In genomic region chr1:52576074-52576473, GRCh38 we compare ENCODE assay signal across 22 cellular contexts. TPM values are rescaled to one million over a fixed set of nuclear protein-coding genes. Genes with fewer than 3 reads are reported as not detected.
DNase-seq lines count a peak whose midpoint lies in the region; ATAC-seq and TF ChIP-seq lines count a peak whose summit lies in the region.
"Had no signal": no experiment of that assay in that cellular context is flagged by ENCODE, and none has a peak within 500 bp of the region (broad histone marks: within the 10 kb centered on the region; RNA-seq: fewer than 3 reads in every experiment).

No MANE protein-coding gene starts in this region.

- H3K4me2 ChIP-seq in mammary epithelial cell (ENCODE audit: insufficient read depth, low read depth, low read length) = no peak overlapping the region
- H3K4me2 ChIP-seq: A549; BLaER1 treated with 17β-estradiol and CSF1 and Interleukin-3, amounts not matched to agents 10 nM and 100 nM; GM23338 had no signal

- ATAC-seq in T-helper 17 cell = no peak
- ATAC-seq: A549, GM23338 had no signal

- H3K4me1 ChIP-seq in mammary epithelial cell (ENCODE audit: insufficient read depth, low read length) = peaks cover 16% of the 10 kb centered on the region
- H3K4me1 ChIP-seq: BE2C, HAP-1 had no signal

- H2AFZ ChIP-seq in mammary epithelial cell (ENCODE audit: low read depth, low read length) = no peak overlapping the region
- H2AFZ ChIP-seq: GM23338 had no signal

- no peak for TF ChIP-seq CTCF in MCF 10A (IDR thresholded peaks at IDR 0.05; ENCODE audit: unreplicated experiment)
- TF ChIP-seq CTCF in mammary epithelial cell (conservative IDR thresholded peaks at IDR 0.05 in 1 of 2, IDR thresholded peaks at IDR 0.05 in 1 of 2; ENCODE audit: extremely low read depth in 1 of 2, insufficient read depth in 1 of 2, low read depth in 1 of 2, low read length in 2 of 2) = no peak
- TF ChIP-seq CTCF in nephron progenitor cell (IDR thresholded peaks at IDR 0.05) = no peak

- DNase-seq in MCF 10A (ENCODE audit: unreplicated experiment) (no peak), mammary epithelial cell (no peak), T-helper 17 cell (no peak), nephron progenitor cell (no peak), nucleus accumbens (lab: John Stamatoyannopoulos, UW) (no peak), GOT3 (lab: John Stamatoyannopoulos, UW) (no peak)
- DNase-seq: 8988T; ACHN; AML-193; BE2C; Calu3; CD4-positive, alpha-beta T cell; COR-L47; DMS53; DMS79 treated with DMSO at 0.1 percent for 48 hours; GF-D8 had no signal

- no peak overlapping the region for H3K9ac ChIP-seq in mammary epithelial cell (ENCODE audit: insufficient read depth, low read length)
- H3K9ac ChIP-seq: BLaER1 treated with 17β-estradiol and CSF1 and Interleukin-3, amounts not matched to agents 10 nM and 100 nM had no signal

- dilution Hi-C loops in mammary epithelial cell (cut with HindIII; ENCODE audit: low sequenced_read_pairs) = no loop called here

- H3K9me3 Mint-ChIP-seq in MCF 10A (ENCODE audit: unreplicated experiment) (peaks cover 8% of the 10 kb centered on the region), nephron progenitor cell (no peaks in the 10 kb centered on the region)
- H3K9me3 Mint-ChIP-seq: CD4-positive, alpha-beta T cell; GM23338 had no signal

- intact Hi-C loops in MCF 10A (cut with micrococcal nuclease) (no loop called here), mammary epithelial cell (cut with micrococcal nuclease) (no loop called here)

- no peaks in the 10 kb centered on the region for H4K20me1 ChIP-seq in mammary epithelial cell (ENCODE audit: insufficient read depth, low read length)
- H4K20me1 ChIP-seq: BLaER1 treated with 17β-estradiol and CSF1 and Interleukin-3, amounts not matched to agents 10 nM and 100 nM had no signal

- in situ Hi-C loops in mammary epithelial cell (cut with MboI; ENCODE audit: low sequenced_read_pairs in 2 of 2) = no loop called here

- H3K79me2 ChIP-seq in mammary epithelial cell (ENCODE audit: insufficient read depth, low read length) = no peaks in the 10 kb centered on the region

- H3K4me3 Mint-ChIP-seq in MCF 10A (ENCODE audit: unreplicated experiment) = no peak overlapping the region
- no peak overlapping the region for H3K4me3 Mint-ChIP-seq in T-helper 17 cell
- H3K4me3 Mint-ChIP-seq in nephron progenitor cell = no peak overlapping the region
- H3K4me3 Mint-ChIP-seq: CD14-positive monocyte; CD4-positive, alpha-beta T cell; GM23338 had no signal

- H3K4me3 ChIP-seq in mammary epithelial cell (replicated peaks in 1 of 3; ENCODE audit: insufficient read depth in 1 of 3, low read depth in 2 of 3, low read length in 3 of 3) = no peak overlapping the region
- H3K4me3 ChIP-seq: A549; BLaER1 treated with 17β-estradiol and CSF1 and Interleukin-3, amounts not matched to agents 10 nM and 100 nM; GM23338; HAP-1 had no signal

- H3K27me3 Mint-ChIP-seq in MCF 10A (ENCODE audit: insufficient read depth, unreplicated experiment) (no peaks in the 10 kb centered on the region), T-helper 17 cell (no peaks in the 10 kb centered on the region), nephron progenitor cell (ENCODE audit: low read depth, poor library complexity) (peaks cover 5% of the 10 kb centered on the region)
- H3K27me3 Mint-ChIP-seq: CD4-positive, alpha-beta T cell had no signal

- BruUV-seq in MCF 10A (replicated peaks; lab: Mats Ljungman, UMichigan) (no TSS peak), mammary epithelial cell (replicated peaks; lab: Mats Ljungman, UMichigan) (no TSS peak)

- H3K9me3 ChIP-seq in mammary epithelial cell (replicated peaks; ENCODE audit: insufficient read depth, low read length) (no peaks in the 10 kb centered on the region), T-helper 17 cell (ENCODE audit: control insufficient read depth, low read length, poor library complexity, severe bottlenecking) (no peaks in the 10 kb centered on the region)
- H3K9me3 ChIP-seq: A549, BE2C, HAP-1 had no signal

- H3K27ac ChIP-seq in mammary epithelial cell (ENCODE audit: insufficient read depth, low read depth, low read length) = no peak overlapping the region
- H3K27ac ChIP-seq: BLaER1 treated with 17β-estradiol and CSF1 and Interleukin-3, amounts not matched to agents 10 nM and 100 nM had no signal

- 93% methylated on average over 1 of the region's 1 CpG for whole genome bisulfite sequencing in mammary epithelial cell (ENCODE audit: low coverage, missing lambda C conversion rate)

- CTCF ChIA-PET in MCF 10A (lab: Yijun Ruan, JAX) (interaction anchor here (1.2 kb wide), 1 partner anchor 111 kb away, joined by 3 read pairs; no protein-coding TSS in a partner anchor), mammary epithelial cell (lab: Charles Lee; ENCODE audit: low non-redundant PET) (no interaction called here)

- peak overlapping the region; percentile 73 for H3K27ac Mint-ChIP-seq in MCF 10A (ENCODE audit: low read depth, unreplicated experiment)
- peak overlapping the region; percentile 55 for H3K27ac Mint-ChIP-seq in T-helper 17 cell
- H3K27ac Mint-ChIP-seq in nephron progenitor cell = peak overlapping the region; percentile 11
- H3K27ac Mint-ChIP-seq: CD14-positive monocyte; CD4-positive, alpha-beta T cell; GM23338 had no signal

- POLR2A ChIA-PET in MCF 10A (lab: Yijun Ruan, JAX) = interaction anchor here (1.0 to 7.0 kb wide), 6 partner anchors 20 to 517 kb away, joined by 3 to 102 read pairs (median 4); partner anchors contain the start of gene TUT4

- H3K27me3 ChIP-seq in mammary epithelial cell (ENCODE audit: insufficient read depth, low read length) = no peaks in the 10 kb centered on the region
- H3K27me3 ChIP-seq: BE2C; BLaER1 treated with 17β-estradiol and CSF1 and Interleukin-3, amounts not matched to agents 10 nM and 100 nM had no signal

- H3K4me1 Mint-ChIP-seq in MCF 10A (ENCODE audit: insufficient read depth, unreplicated experiment) (peaks cover 34% of the 10 kb centered on the region), T-helper 17 cell (peaks cover 13% of the 10 kb centered on the region), nephron progenitor cell (no peaks in the 10 kb centered on the region)
- H3K4me1 Mint-ChIP-seq: GM23338 had no signal

- H3K36me3 Mint-ChIP-seq in MCF 10A (ENCODE audit: insufficient read depth, unreplicated experiment) (peaks cover 11% of the 10 kb centered on the region), T-helper 17 cell (ENCODE audit: low read depth) (peaks cover 2% of the 10 kb centered on the region), nephron progenitor cell (ENCODE audit: low read depth) (no peaks in the 10 kb centered on the region)

- H3K36me3 ChIP-seq in mammary epithelial cell (ENCODE audit: insufficient read depth, low read length) = no peaks in the 10 kb centered on the region
- H3K36me3 ChIP-seq: BE2C; BLaER1 treated with 17β-estradiol and CSF1 and Interleukin-3, amounts not matched to agents 10 nM and 100 nM; HAP-1 had no signal

RNA-seq across cellular contexts. Expression of gene TUT4, which starts 23.2 kb away (rescaled TPM):
- 83.8 and 90.7 TPM in 2 replicates for total RNA-seq in MCF 10A (2022)
- 10 to 100 TPM; 30.5 to 47.9 TPM for total RNA-seq in mammary epithelial cell
- polyA plus RNA-seq in mammary epithelial cell = 28.3 TPM
- polyA minus RNA-seq in mammary epithelial cell = 90.3 TPM
- total RNA-seq in T-helper 17 cell = 100 to 1,000 TPM; 125 to 136 TPM

RNA-seq across cellular contexts. Expression of gene GPX7, which starts 26.1 kb away (rescaled TPM):
- total RNA-seq in MCF 10A (2022) = not detected in 2 replicates
- total RNA-seq in mammary epithelial cell = 10 to 100 TPM in 1 of 2 donors, 1 to 10 TPM in 1; 1.5 to 23.5 TPM
- 1.9 TPM for polyA plus RNA-seq in mammary epithelial cell
- polyA minus RNA-seq in mammary epithelial cell = 0.78 TPM
- 10 to 100 TPM; 13.4 to 13.9 TPM for total RNA-seq in T-helper 17 cell
- total RNA-seq: Calu3, G401 had no signal
- polyA plus RNA-seq: A549 had no signal

RNA-seq across cellular contexts. Expression of gene SHISAL2A, which starts 56.9 kb away (rescaled TPM):
- total RNA-seq in MCF 10A (2022) (0.26 TPM in 1 of 2 replicates, not detected in the other), mammary epithelial cell (under 1 TPM; under 0.01 to 0.31 TPM), T-helper 17 cell (10 to 100 TPM; 33.1 to 41.9 TPM)
- not detected for polyA plus RNA-seq in mammary epithelial cell
- polyA minus RNA-seq in mammary epithelial cell = not detected
- total RNA-seq: Calu3, G401 had no signal
- polyA plus RNA-seq: A549 had no signal

Comparison
In these comparisons a context has a peak if more than half of its experiments do, and no peak if none do; other contexts are left out.
1. H3K27ac Mint-ChIP-seq: peak in every context shown above with its lines; median percentile 73 in MCF 10A; 55 in T-helper 17 cell; 11 in nephron progenitor cell.
2. RNA of gene SHISAL2A, which starts 56.9 kb away (total RNA-seq): 33.1 to 41.9 TPM in T-helper 17 cell; under 0.01 to 0.31 TPM in mammary epithelial cell and 0.26 TPM in MCF 10A; every median in the first group is over 10 times any median in the second.